In the genomic region with DNA sequence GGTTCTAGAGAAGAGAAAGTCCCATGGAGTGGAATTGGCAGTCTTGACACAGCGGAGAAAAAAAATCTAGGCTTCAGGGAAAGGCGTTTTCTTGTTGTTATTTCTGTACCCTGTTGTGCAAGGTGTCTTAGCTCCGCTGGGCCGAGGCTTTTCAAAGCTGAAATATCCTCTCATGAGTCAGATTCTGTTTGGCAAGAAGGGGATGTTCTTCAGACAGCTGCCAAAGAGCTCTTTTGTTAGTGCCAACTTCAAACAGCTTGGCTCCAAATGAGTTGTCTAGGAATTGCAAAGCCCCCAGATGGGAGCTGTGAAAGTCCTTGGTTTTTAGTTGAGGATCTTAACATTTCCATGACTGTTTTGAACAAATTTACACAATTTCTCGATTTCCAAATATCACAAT, we compare ENCODE assay signal across 8 cellular contexts. TPM values are rescaled to one million over a fixed set of nuclear protein-coding genes. Genes with fewer than 3 reads are reported as not detected.
DNase-seq lines count a peak whose midpoint lies in the region; ATAC-seq and TF ChIP-seq lines count a peak whose summit lies in the region.

No MANE protein-coding gene starts in this region.

- H3K27ac ChIP-seq in DND-41 (ENCODE audit: low read length): 0 out of 2 replicates have a peak overlapping the region, but pooled peaks have one; percentile 27
- peak overlapping the region in 1 of 2 donors; percentile 99 for H3K27ac ChIP-seq in lung (ENCODE audit: low read depth in 1 of 2, low read length in 1 of 2)
- peak overlapping the region in 3 of 4 donors; percentile 28 to 96 (median 55) for H3K27ac ChIP-seq in upper lobe of left lung

- H3K4me3 ChIP-seq in DND-41 (ENCODE audit: low read depth in 1 of 2, low read length in 2 of 2): peak overlapping the region in 1 of 2 experiments; percentile 82; a peak in 1 of 4 replicates
- H3K4me3 ChIP-seq in lung: no peak overlapping the region
- peak overlapping the region in 1 of 4 donors; percentile 94 for H3K4me3 ChIP-seq in upper lobe of left lung

- H4K20me1 ChIP-seq in DND-41 (ENCODE audit: insufficient read depth, low read length): peaks cover 33% of the 10 kb centered on the region; the same call in 1 of the 2 replicates

- H3K4me2 ChIP-seq in DND-41 (ENCODE audit: insufficient read depth, low read length): peak overlapping the region; percentile 69

- 18 to 29% methylated on average over 5 of the region's 5 CpGs for WGBS in lung, 2 donors
- WGBS in upper lobe of left lung, 2 donors: 32 to 46% methylated on average over 5 of the region's 5 CpGs

- TF ChIP-seq EP300 in upper lobe of left lung (IDR thresholded peaks at IDR 0.05): peak in 1 of 4 donors; percentile 61

- peaks cover 28% of the 10 kb centered on the region for H3K4me1 Mint-ChIP-seq in chondrocyte (ENCODE audit: low read depth)

- H3K9me3 ChIP-seq in DND-41 (ENCODE audit: insufficient read depth, low read length, severe bottlenecking) (no peaks in the 10 kb centered on the region), lung (ENCODE audit: control insufficient read depth in 2 of 2, insufficient read depth in 1 of 2, low read length in 1 of 2) (no peaks in the 10 kb centered on the region), upper lobe of left lung (no peaks in the 10 kb centered on the region)

- H3K4me3 Mint-ChIP-seq in chondrocyte (ENCODE audit: unreplicated experiment): peak overlapping the region; percentile 91

- H3K36me3 ChIP-seq in DND-41 (ENCODE audit: insufficient read depth, low read length) (peaks cover 43% of the 10 kb centered on the region), lung (ENCODE audit: control insufficient read depth in 2 of 2, insufficient read depth in 2 of 2, low read length in 2 of 2) (peaks cover 4 to 19% of the 10 kb centered on the region in 2 donors), upper lobe of left lung (peaks cover 5 to 37% (median 23%) of the 10 kb centered on the region in 4 donors)

- H3K27me3 ChIP-seq in DND-41 (ENCODE audit: insufficient read depth, low read length, poor library complexity) (no peaks in the 10 kb centered on the region), lung (ENCODE audit: control insufficient read depth, insufficient read depth) (no peaks in the 10 kb centered on the region), upper lobe of left lung (no peaks in the 10 kb centered on the region)

- H2AFZ ChIP-seq in DND-41 (ENCODE audit: low read depth, low read length): no peak overlapping the region

- no peak for TF ChIP-seq CTCF in DND-41 (IDR thresholded peaks at IDR 0.05; ENCODE audit: borderline replicate concordance, extremely low read depth, low read length, poor library complexity, severe bottlenecking)
- no peak for TF ChIP-seq CTCF in chondrocyte (IDR thresholded peaks at IDR 0.05)
- TF ChIP-seq CTCF in lung (IDR thresholded peaks at IDR 0.05; ENCODE audit: control extremely low read depth, extremely low read depth): no peak
- TF ChIP-seq CTCF in upper lobe of left lung (IDR thresholded peaks at IDR 0.05): no peak

- H3K4me1 ChIP-seq in DND-41 (ENCODE audit: insufficient read depth, low read length) (peaks cover 36% of the 10 kb centered on the region), lung (ENCODE audit: control insufficient read depth in 2 of 2, insufficient read depth in 2 of 2, low read length in 2 of 2) (peaks cover 0 to 20% of the 10 kb centered on the region in 2 donors), upper lobe of left lung (peaks cover 21 to 37% (median 28%) of the 10 kb centered on the region in 4 donors)

- no peaks in the 10 kb centered on the region for H3K27me3 Mint-ChIP-seq in chondrocyte (ENCODE audit: low read depth)

- TF ChIP-seq POLR2A in upper lobe of left lung (IDR thresholded peaks at IDR 0.05): no peak

- H3K9ac ChIP-seq in DND-41 (ENCODE audit: low read depth, low read length): peak overlapping the region; percentile 94

- peak overlapping the region; percentile 67 for H3K27ac Mint-ChIP-seq in chondrocyte (ENCODE audit: unreplicated experiment)

- no peak for ATAC-seq in DND-41 (ENCODE audit: insufficient read depth, low read depth)
- ATAC-seq in lung (ENCODE audit: insufficient read depth, low FRiP score): peak; percentile 49
- ATAC-seq in upper lobe of left lung (ENCODE audit: low FRiP score in 2 of 2): peak; percentile 52 to 67
- ATAC-seq in HG03378 (IDR thresholded peaks at IDR 0.05; ENCODE audit: unreplicated experiment): no peak

- H3K79me2 ChIP-seq in DND-41 (ENCODE audit: insufficient read depth, low read length): peaks cover 77% of the 10 kb centered on the region

- peaks cover 20% of the 10 kb centered on the region for H3K36me3 Mint-ChIP-seq in chondrocyte (ENCODE audit: low read depth)

- DNase-seq in DND-41: no peak
- peak; percentile 94 for DNase-seq in MV-4-11 (lab: John Stamatoyannopoulos, UW)
- DNase-seq in chondrocyte (ENCODE audit: low spot score): no peak
- DNase-seq in lung (ENCODE audit: low spot score): peak; percentile 72
- DNase-seq in upper lobe of left lung: peak in 1 of 2 donors; percentile 82
- no peak for DNase-seq in DMS53 (lab: John Stamatoyannopoulos, UW)
- DNase-seq in stimulated activated CD4-positive, alpha-beta T cell treated with anti-CD3 and anti-CD28 coated beads, Interleukin-2, amount 100 ng/mL, for 48 hours: no peak

- H3K9me3 Mint-ChIP-seq in chondrocyte (ENCODE audit: low read depth): no peaks in the 10 kb centered on the region

RNA-seq across cellular contexts. Expression of gene CRLS1, which starts 2.3 kb away (rescaled TPM):
- 36.9 to 46.0 TPM (median 39.7 TPM) in 3 replicates for total RNA-seq in chondrocyte
- 10 to 100 TPM; 40.2 to 46.2 TPM for total RNA-seq in lung
- polyA plus RNA-seq in lung: 10 to 100 TPM; 42.9 to 84.8 TPM
- 10 to 100 TPM; 26.7 to 59.4 (median 42.2) TPM for total RNA-seq in upper lobe of left lung

RNA-seq across cellular contexts. Expression of gene LRRN4, which starts 45.6 kb away (rescaled TPM):
- total RNA-seq in chondrocyte (not detected in 3 replicates), lung (10 to 100 TPM; 20.1 to 62.3 TPM), upper lobe of left lung (100 to 1,000 TPM in 1 of 6 donors, 10 to 100 TPM in 5; 18.9 to 177 (median 68.5) TPM)
- polyA plus RNA-seq in lung: 10 to 100 TPM in 1 of 2 donors, 1 to 10 TPM in 1; 9.8 to 26.9 TPM

RNA-seq across cellular contexts. Expression of gene MCM8, which starts 57.8 kb away (rescaled TPM):
- total RNA-seq in chondrocyte (4.2 to 9.2 TPM (median 5.0 TPM) in 3 replicates), lung (1 to 10 TPM; 4.4 to 7.2 TPM), upper lobe of left lung (1 to 10 TPM; 2.9 to 7.5 (median 3.9) TPM)
- 1 to 10 TPM; 2.0 to 2.2 TPM for polyA plus RNA-seq in lung

RNA-seq across cellular contexts. Expression of gene TRMT6, which starts 57.9 kb away (rescaled TPM):
- total RNA-seq in chondrocyte: 9.3 to 11.4 TPM (median 9.7 TPM) in 3 replicates
- total RNA-seq in lung: 10 to 100 TPM in 1 of 2 donors, 1 to 10 TPM in 1; 5.5 to 12.2 TPM
- polyA plus RNA-seq in lung: 10 to 100 TPM in 1 of 2 donors, 1 to 10 TPM in 1; 9.5 to 17.0 TPM
- total RNA-seq in upper lobe of left lung: 10 to 100 TPM in 2 of 6 donors, 1 to 10 TPM in 4; 3.9 to 14.3 (median 7.7) TPM

Comparison
In these comparisons a context has a peak if more than half of its experiments do, and no peak if none do; other contexts are left out.
1. ATAC-seq: peak in lung (single experiment) and upper lobe of left lung (2 of 2); none in DND-41 (single experiment) and HG03378 (single experiment).
2. DNase-seq: peak in MV-4-11 (single experiment) and lung (single experiment); none in DND-41 (single experiment), chondrocyte (single experiment), DMS53 (single experiment) and stimulated activated CD4-positive, alpha-beta T cell treated with anti-CD3 and anti-CD28 coated beads, Interleukin-2, amount 100 ng/mL, for 48 hours (0 of 2).
3. RNA of gene LRRN4, which starts 45.6 kb away (total RNA-seq): 18.9 to 177 TPM in upper lobe of left lung and 20.1 to 62.3 TPM in lung; not detected in chondrocyte; every median in the first group is over 10 times any median in the second.